ENCODE assay signal across 8 cellular contexts in the genomic region with DNA sequence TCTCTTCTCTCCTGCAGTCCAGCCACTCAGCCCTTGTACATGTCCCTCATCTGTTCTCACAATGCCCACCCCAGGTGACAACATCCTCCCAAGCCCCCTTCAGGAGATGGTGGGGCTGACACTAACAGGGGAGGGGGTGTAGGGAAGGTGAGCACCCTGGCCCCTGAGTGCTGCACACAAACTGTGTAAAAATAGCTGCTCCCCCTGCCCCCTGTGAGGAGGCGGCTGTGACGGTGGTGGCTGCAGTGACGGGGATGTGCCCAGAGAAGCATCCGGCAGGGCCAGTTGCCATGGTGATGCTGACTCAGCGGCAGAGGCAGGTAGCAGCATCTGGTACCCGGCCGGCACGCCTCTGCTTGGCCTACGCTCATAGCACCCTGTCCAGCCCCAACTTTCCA. TPM values are rescaled to one million over a fixed set of nuclear protein-coding genes. Genes with fewer than 3 reads are reported as not detected.
DNase-seq lines count a peak whose midpoint lies in the region; FAIRE-seq and TF ChIP-seq lines count a peak whose summit lies in the region.

No MANE protein-coding gene starts in this region.

- TF ChIP-seq CTCF in kidney (IDR thresholded peaks at IDR 0.05; ENCODE audit: borderline replicate concordance, extremely low read depth, insufficient read depth) (no peak), GM10248 (IDR thresholded peaks at IDR 0.05; ENCODE audit: control extremely low read depth, extremely low read depth, low read depth, missing control alignments) (no peak)

- peaks cover 46 to 65% (median 58%) of the 10 kb centered on the region in 10 experiments for H3K4me1 ChIP-seq in BLaER1 treated with 17β-estradiol and CSF1 and Interleukin-3, amounts not matched to agents 10 nM and 100 nM
- H3K4me1 ChIP-seq in kidney (ENCODE audit: control insufficient read depth in 1 of 2, insufficient read depth in 1 of 2, low read depth in 1 of 2, low read length in 2 of 2), result peaks cover 8 to 9% of the 10 kb centered on the region in 2 donors

- intact Hi-C loops in kidney (cut with DNase I), result no loop called here

- H3K27me3 ChIP-seq in BLaER1 treated with 17β-estradiol and CSF1 and Interleukin-3, amounts not matched to agents 10 nM and 100 nM, result no peaks in the 10 kb centered on the region

- H3K9ac ChIP-seq in BLaER1 treated with 17β-estradiol and CSF1 and Interleukin-3, amounts not matched to agents 10 nM and 100 nM, result peak overlapping the region in 9 of 11 experiments; percentile 15 to 97 (median 91); a peak in 10 of 22 replicates
- H3K9ac ChIP-seq in kidney (ENCODE audit: low read length in 2 of 2), result no peak overlapping the region

- POLR2A ChIA-PET in GM10248 (lab: Yijun Ruan, JAX), result interaction anchor here (3.1 kb wide), 1 partner anchor 15 kb away, joined by 110 read pairs; a partner anchor contains a TSS

- H3K36me3 ChIP-seq in BLaER1 treated with 17β-estradiol and CSF1 and Interleukin-3, amounts not matched to agents 10 nM and 100 nM, result no peaks in the 10 kb centered on the region
- H3K36me3 ChIP-seq in kidney (ENCODE audit: control insufficient read depth in 1 of 2, insufficient read depth in 2 of 2, low read length in 2 of 2), result no peaks in the 10 kb centered on the region

- H3K4me3 ChIP-seq in BLaER1 treated with 17β-estradiol and CSF1 and Interleukin-3, amounts not matched to agents 10 nM and 100 nM, result no peak overlapping the region
- no peak overlapping the region for H3K4me3 ChIP-seq in kidney (ENCODE audit: low read length in 2 of 2)

- H3K9me3 ChIP-seq in BLaER1 treated with 17β-estradiol and CSF1 and Interleukin-3, amounts not matched to agents 10 nM and 100 nM (replicated peaks in 1 of 11), result no peaks in the 10 kb centered on the region
- H3K9me3 ChIP-seq in kidney (ENCODE audit: control insufficient read depth in 1 of 2, low read length in 2 of 2), result no peaks in the 10 kb centered on the region

- peak; percentile 78 for DNase-seq in NCI-H748 (lab: John Stamatoyannopoulos, UW; ENCODE audit: unreplicated experiment)
- peak; percentile 97 for DNase-seq in activated effector memory CD4-positive, alpha-beta T cell treated with anti-CD3 and anti-CD28 coated beads, Interleukin-2, amount 50 U/mL, for 16 hours
- DNase-seq in kidney, result peak; percentile 91
- peak; percentile 89 to 90 for DNase-seq in stimulated activated CD8-positive, alpha-beta memory T cell treated with anti-CD3 and anti-CD28 coated beads, Interleukin-15, amount 100 ng/mL, for 48 hours (ENCODE audit: low read depth in 2 of 2)
- no peak for DNase-seq in NCI-H2081 treated with DMSO at 0.1 percent for 48 hours (lab: John Stamatoyannopoulos, UW)
- DNase-seq in GM10248 (ENCODE audit: extremely low spot score), result no peak
- no peak for DNase-seq in mesenteric fat pad (ENCODE audit: low spot score)

- CTCF ChIA-PET in GM10248 (lab: Yijun Ruan, JAX), result interaction anchor here (6.3 kb wide), 1 partner anchor 14 kb away, joined by 43 read pairs; a partner anchor contains a TSS

- H3K27ac ChIP-seq in BLaER1 treated with 17β-estradiol and CSF1 and Interleukin-3, amounts not matched to agents 10 nM and 100 nM, result peak overlapping the region in 7 of 11 experiments; percentile 7 to 99 (median 97); a peak in 7 of 22 replicates
- H3K27ac ChIP-seq in kidney (ENCODE audit: low read depth in 2 of 2, low read length in 2 of 2), result peak overlapping the region in 1 of 2 donors; percentile 17

- peak overlapping the region; percentile 88 to 99 (median 94); a peak in 21 of 22 replicates for H3K4me2 ChIP-seq in BLaER1 treated with 17β-estradiol and CSF1 and Interleukin-3, amounts not matched to agents 10 nM and 100 nM

- no peaks in the 10 kb centered on the region for H4K20me1 ChIP-seq in BLaER1 treated with 17β-estradiol and CSF1 and Interleukin-3, amounts not matched to agents 10 nM and 100 nM

- no peak for FAIRE-seq in kidney (lab: Jason Lieb, UNC)

RNA-seq across cellular contexts. Expression of a gene that starts 13.0 kb away (rescaled TPM):
- 181 TPM for total RNA-seq in kidney
- polyA plus RNA-seq in kidney (ENCODE audit: insufficient read depth, low read depth, low replicate concordance), result 117 TPM
- total RNA-seq in mesenteric fat pad, result 320 TPM

RNA-seq across cellular contexts. Expression of a gene that starts 20.2 kb away (rescaled TPM):
- 6.3 TPM for total RNA-seq in kidney
- 0.82 TPM for polyA plus RNA-seq in kidney (ENCODE audit: insufficient read depth, low read depth, low replicate concordance)
- 2.8 TPM for total RNA-seq in mesenteric fat pad

RNA-seq across cellular contexts. Expression of a gene that starts 28.4 kb away (rescaled TPM):
- 87.7 TPM for total RNA-seq in kidney
- 245 TPM for polyA plus RNA-seq in kidney (ENCODE audit: insufficient read depth, low read depth, low replicate concordance)
- total RNA-seq in mesenteric fat pad, result 68.4 TPM

RNA-seq across cellular contexts. Expression of a gene that starts 45.9 kb away (rescaled TPM):
- total RNA-seq in kidney (54.5 TPM), mesenteric fat pad (48.7 TPM)
- polyA plus RNA-seq in kidney (ENCODE audit: insufficient read depth, low read depth, low replicate concordance), result 76.1 TPM

Comparison
In these comparisons a context has a peak if more than half of its experiments do, and no peak if none do; other contexts are left out.
1. H3K9ac ChIP-seq: peak in BLaER1 treated with 17β-estradiol and CSF1 and Interleukin-3, amounts not matched to agents 10 nM and 100 nM (9 of 11); none in kidney (0 of 2).
2. DNase-seq: peak in NCI-H748 (single experiment), activated effector memory CD4-positive, alpha-beta T cell treated with anti-CD3 and anti-CD28 coated beads, Interleukin-2, amount 50 U/mL, for 16 hours (single experiment), kidney (single experiment) and stimulated activated CD8-positive, alpha-beta memory T cell treated with anti-CD3 and anti-CD28 coated beads, Interleukin-15, amount 100 ng/mL, for 48 hours (2 of 2); none in NCI-H2081 treated with DMSO at 0.1 percent for 48 hours (single experiment), GM10248 (single experiment) and mesenteric fat pad (single experiment).